Comparison of ENCODE assay signal across 24 cellular contexts in the genomic region with DNA sequence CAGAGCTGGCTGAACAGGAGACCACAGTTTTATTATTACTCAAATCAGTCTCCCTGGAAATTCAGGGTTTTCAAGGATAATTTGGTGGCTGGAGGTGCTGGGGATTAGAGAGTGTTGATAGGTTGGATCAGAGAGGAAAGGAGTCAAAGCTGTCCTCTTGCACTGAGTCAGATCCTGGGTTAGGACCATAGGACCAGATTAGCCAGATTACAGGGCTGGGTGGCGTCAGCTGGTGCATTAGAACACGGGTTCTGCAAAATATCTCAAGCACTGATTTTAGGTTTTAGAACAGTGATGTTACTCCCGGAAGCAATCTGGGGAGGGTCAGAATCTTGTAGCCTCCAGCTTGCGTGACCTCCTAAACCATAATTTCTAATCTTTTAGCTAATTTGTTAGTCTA. TPM values are rescaled to one million over a fixed set of nuclear protein-coding genes. Genes with fewer than 3 reads are reported as not detected.
A peak's percentile ranks its signal among the peaks of the same experiment; 100 is the strongest.
DNase-seq lines count a peak whose midpoint lies in the region; ATAC-seq and TF ChIP-seq lines count a peak whose summit lies in the region.
"Had no signal": no experiment of that assay in that cellular context is flagged by ENCODE, and none has a peak within 500 bp of the region (broad histone marks: within the 10 kb centered on the region; RNA-seq: fewer than 3 reads in every experiment).

No MANE protein-coding gene starts in this region.

- H3K27me3 Mint-ChIP-seq in activated CD4-positive, alpha-beta T cell treated with anti-CD3 and anti-CD28 coated beads for 36 hours: no peaks in the 10 kb centered on the region
- no peaks in the 10 kb centered on the region for H3K27me3 Mint-ChIP-seq in naive thymus-derived CD4-positive, alpha-beta T cell

- peaks cover 53% of the 10 kb centered on the region for H3K4me1 ChIP-seq in DND-41 (ENCODE audit: insufficient read depth, low read length)
- H3K4me1 ChIP-seq in naive thymus-derived CD4-positive, alpha-beta T cell (ENCODE audit: control insufficient read depth in 2 of 2, insufficient read depth in 2 of 2, low read length in 2 of 2): peaks cover 15 to 44% of the 10 kb centered on the region in 2 donors
- H3K4me1 ChIP-seq: prostate gland, SJCRH30 had no signal

- POLR2A ChIA-PET in activated CD4-positive, alpha-beta T cell treated with anti-CD3 and anti-CD28 coated beads for 36 hours (lab: Charles Lee): interaction anchor here (0.7 to 1.8 kb wide), 3 partner anchors 35 to 96 kb away, joined by 4 to 7 read pairs (median 4); no protein-coding TSS in a partner anchor
- POLR2A ChIA-PET in naive thymus-derived CD4-positive, alpha-beta T cell (lab: Charles Lee): interaction anchor here (0.9 to 4.1 kb wide), 13 partner anchors 10 to 97 kb away, joined by 3 to 21 read pairs (median 6); no protein-coding TSS in a partner anchor
- POLR2A ChIA-PET in HEK293T (lab: Yijun Ruan, JAX): interaction anchor here (1.6 kb wide), 1 partner anchor 10 kb away, joined by 3 read pairs; no protein-coding TSS in a partner anchor

- peak; percentile 24 for ATAC-seq in activated CD4-positive, alpha-beta T cell treated with anti-CD3 and anti-CD28 coated beads for 36 hours
- no peak for ATAC-seq in DND-41 (ENCODE audit: insufficient read depth, low read depth)
- no peak for ATAC-seq in naive thymus-derived CD4-positive, alpha-beta T cell
- no peak for ATAC-seq in GM19035 (IDR thresholded peaks at IDR 0.05; ENCODE audit: unreplicated experiment)
- ATAC-seq: gastrocnemius medialis, Panc1 had no signal

- intact Hi-C loops in activated CD4-positive, alpha-beta T cell treated with anti-CD3 and anti-CD28 coated beads for 36 hours (cut with DNase I, micrococcal nuclease): loop anchor here (5.0 kb wide), 3 partner anchors 93 to 137 kb away; no protein-coding TSS in a partner anchor
- intact Hi-C loops in naive thymus-derived CD4-positive, alpha-beta T cell (cut with micrococcal nuclease): no loop called here

- H3K4me1 Mint-ChIP-seq in activated CD4-positive, alpha-beta T cell treated with anti-CD3 and anti-CD28 coated beads for 36 hours: peaks cover 73% of the 10 kb centered on the region
- H3K4me1 Mint-ChIP-seq in naive thymus-derived CD4-positive, alpha-beta T cell: peaks cover 37 to 92% (median 76%) of the 10 kb centered on the region in 7 donors

- H3K27ac Mint-ChIP-seq in activated CD4-positive, alpha-beta T cell treated with anti-CD3 and anti-CD28 coated beads for 36 hours: peak overlapping the region; percentile 23
- peak overlapping the region in 8 of 9 donors; percentile 10 to 99 (median 78) for H3K27ac Mint-ChIP-seq in naive thymus-derived CD4-positive, alpha-beta T cell

- peak; percentile 53 for DNase-seq in activated CD4-positive, alpha-beta T cell treated with anti-CD3 and anti-CD28 coated beads for 36 hours
- DNase-seq in activated CD4-positive, alpha-beta T cell treated with anti-CD3 and anti-CD28 coated beads, Interleukin-2, amount 50 U/mL, for 4 hours: no peak
- no peak for DNase-seq in DND-41
- peak; percentile 55 for DNase-seq in activated CD8-positive, alpha-beta memory T cell treated with anti-CD3 and anti-CD28 coated beads, Interleukin-2, amount 50 U/mL, for 48 hours
- DNase-seq in naive thymus-derived CD4-positive, alpha-beta T cell: peak in 1 of 9 donors; percentile 20
- DNase-seq in cerebellum (ENCODE audit: low spot score): no peak
- DNase-seq in HEK293T (ENCODE audit: extremely low spot score): no peak
- DNase-seq: 8988T; activated naive CD4-positive, alpha-beta T cell treated with anti-CD3 and anti-CD28 coated beads, Interleukin-2, amount 50 U/mL, for 16 hours; AML-193; Caco-2; effector CD4-positive, alpha-beta T cell; gastrocnemius medialis; H7; mammary epithelial cell; NCI-H1092 treated with DMSO at 0.1 percent for 48 hours; NCI-H2029 treated with DMSO at 0.1 percent for 48 hours; NCI-H345; SJCRH30; stimulated activated CD4-positive, alpha-beta T cell treated with anti-CD3 and anti-CD28 coated beads, Interleukin-2, amount 100 ng/mL, for 48 hours had no signal

- peak overlapping the region; percentile 90 for H3K4me3 Mint-ChIP-seq in activated CD4-positive, alpha-beta T cell treated with anti-CD3 and anti-CD28 coated beads for 36 hours
- H3K4me3 Mint-ChIP-seq in naive thymus-derived CD4-positive, alpha-beta T cell: peak overlapping the region in 3 of 10 donors; percentile 15 to 98 (median 38)

- H3K27ac ChIP-seq in DND-41 (ENCODE audit: low read length): no peak overlapping the region
- no peak overlapping the region for H3K27ac ChIP-seq in naive thymus-derived CD4-positive, alpha-beta T cell (ENCODE audit: low read depth, low read length)
- H3K27ac ChIP-seq: gastrocnemius medialis, prostate gland, SJCRH30 had no signal

- H3K4me2 ChIP-seq in DND-41 (ENCODE audit: insufficient read depth, low read length): peak overlapping the region; percentile 90; the same call in 1 of the 2 replicates
- H3K4me2 ChIP-seq: smooth muscle cell had no signal

- no peaks in the 10 kb centered on the region for H3K27me3 ChIP-seq in DND-41 (ENCODE audit: insufficient read depth, low read length, poor library complexity)
- H3K27me3 ChIP-seq in naive thymus-derived CD4-positive, alpha-beta T cell (ENCODE audit: control insufficient read depth in 2 of 2, insufficient read depth in 2 of 2, low read length in 2 of 2): no peaks in the 10 kb centered on the region
- H3K27me3 ChIP-seq: gastrocnemius medialis, SJCRH30 had no signal

- H3K36me3 ChIP-seq in DND-41 (ENCODE audit: insufficient read depth, low read length): no peaks in the 10 kb centered on the region; the same call in 1 of the 2 replicates
- peaks cover 0 to 6% (median 0%) of the 10 kb centered on the region in 3 experiments for H3K36me3 ChIP-seq in naive thymus-derived CD4-positive, alpha-beta T cell (ENCODE audit: control insufficient read depth in 2 of 3, insufficient read depth in 3 of 3, low read length in 3 of 3)
- H3K36me3 ChIP-seq: gastrocnemius medialis, prostate gland, SJCRH30 had no signal

- no peaks in the 10 kb centered on the region for H3K9me3 ChIP-seq in DND-41 (ENCODE audit: insufficient read depth, low read length, severe bottlenecking)
- H3K9me3 ChIP-seq in naive thymus-derived CD4-positive, alpha-beta T cell (ENCODE audit: control insufficient read depth in 2 of 3, low read length in 3 of 3): no peaks in the 10 kb centered on the region
- H3K9me3 ChIP-seq: Caco-2, gastrocnemius medialis, prostate gland, SJCRH30 had no signal

- CTCF ChIA-PET in activated CD4-positive, alpha-beta T cell treated with anti-CD3 and anti-CD28 coated beads for 36 hours (lab: Charles Lee): interaction anchor here (0.8 to 3.9 kb wide), 8 partner anchors 33 to 117 kb away, joined by 3 to 20 read pairs (median 4); no protein-coding TSS in a partner anchor
- CTCF ChIA-PET in naive thymus-derived CD4-positive, alpha-beta T cell (lab: Charles Lee): interaction anchor here (2.0 kb wide), 1 partner anchor 97 kb away, joined by 5 read pairs; no protein-coding TSS in a partner anchor
- CTCF ChIA-PET in HEK293T (lab: Yijun Ruan, JAX): interaction anchor here (1.2 kb wide), 1 partner anchor 35 kb away, joined by 3 read pairs; no protein-coding TSS in a partner anchor

- H3K9ac ChIP-seq in DND-41 (ENCODE audit: low read depth, low read length): no peak overlapping the region

- H2AFZ ChIP-seq in DND-41 (ENCODE audit: low read depth, low read length): no peak overlapping the region

- no peaks in the 10 kb centered on the region for H4K20me1 ChIP-seq in DND-41 (ENCODE audit: insufficient read depth, low read length)

- no peak overlapping the region for H3K4me3 ChIP-seq in DND-41 (ENCODE audit: low read depth in 1 of 2, low read length in 2 of 2)
- no peak overlapping the region for H3K4me3 ChIP-seq in naive thymus-derived CD4-positive, alpha-beta T cell (ENCODE audit: low read length)
- H3K4me3 ChIP-seq: gastrocnemius medialis, prostate gland, SJCRH30, smooth muscle cell had no signal

- H3K36me3 Mint-ChIP-seq in activated CD4-positive, alpha-beta T cell treated with anti-CD3 and anti-CD28 coated beads for 36 hours (ENCODE audit: low read depth): peaks cover 27% of the 10 kb centered on the region
- peaks cover 0 to 26% (median 0%) of the 10 kb centered on the region in 5 donors for H3K36me3 Mint-ChIP-seq in naive thymus-derived CD4-positive, alpha-beta T cell

- no peak for TF ChIP-seq CTCF in DND-41 (IDR thresholded peaks at IDR 0.05; ENCODE audit: borderline replicate concordance, extremely low read depth, low read length, poor library complexity, severe bottlenecking)

- peaks cover 2% of the 10 kb centered on the region for H3K9me3 Mint-ChIP-seq in activated CD4-positive, alpha-beta T cell treated with anti-CD3 and anti-CD28 coated beads for 36 hours (ENCODE audit: low read depth)
- peaks cover 0 to 4% (median 0%) of the 10 kb centered on the region in 11 donors for H3K9me3 Mint-ChIP-seq in naive thymus-derived CD4-positive, alpha-beta T cell

- H3K79me2 ChIP-seq in DND-41 (ENCODE audit: insufficient read depth, low read length): peaks cover 34% of the 10 kb centered on the region

TF ChIP-seq in HEK293T, 16 proteins besides CTCF, POLR2A, EP300 and RAD21 (continues in another document):
- TF ChIP-seq SUZ12 (IDR thresholded peaks at IDR 0.05) (no peak), LEF1 (IDR thresholded peaks at IDR 0.05; ENCODE audit: borderline replicate concordance) (no peak), TARDBP (IDR thresholded peaks at IDR 0.05) (no peak), FOXA1 (IDR thresholded peaks at IDR 0.05) (no peak), L3MBTL2 (conservative IDR thresholded peaks at IDR 0.05) (no peak), CTBP1 (IDR thresholded peaks at IDR 0.05; ENCODE audit: borderline replicate concordance) (no peak), HDGF (IDR thresholded peaks at IDR 0.05; ENCODE audit: borderline replicate concordance) (no peak), NFRKB (IDR thresholded peaks at IDR 0.05) (no peak)
- TF ChIP-seq, protein P1, sequence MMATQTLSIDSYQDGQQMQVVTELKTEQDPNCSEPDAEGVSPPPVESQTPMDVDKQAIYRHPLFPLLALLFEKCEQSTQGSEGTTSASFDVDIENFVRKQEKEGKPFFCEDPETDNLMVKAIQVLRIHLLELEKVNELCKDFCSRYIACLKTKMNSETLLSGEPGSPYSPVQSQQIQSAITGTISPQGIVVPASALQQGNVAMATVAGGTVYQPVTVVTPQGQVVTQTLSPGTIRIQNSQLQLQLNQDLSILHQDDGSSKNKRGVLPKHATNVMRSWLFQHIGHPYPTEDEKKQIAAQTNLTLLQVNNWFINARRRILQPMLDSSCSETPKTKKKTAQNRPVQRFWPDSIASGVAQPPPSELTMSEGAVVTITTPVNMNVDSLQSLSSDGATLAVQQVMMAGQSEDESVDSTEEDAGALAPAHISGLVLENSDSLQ (IDR thresholded peaks at IDR 0.05): no peak

RNA-seq across cellular contexts. Expression of gene NSMCE1, which starts 1.8 kb away (rescaled TPM):
- total RNA-seq in activated CD4-positive, alpha-beta T cell treated with anti-CD3 and anti-CD28 coated beads for 36 hours: 100 to 1,000 TPM; 110 to 127 TPM
- 100 to 1,000 TPM in 1 of 5 experiments, 10 to 100 TPM in 4; 45.5 to 106 (median 70.2) TPM for total RNA-seq in naive thymus-derived CD4-positive, alpha-beta T cell
- polyA plus RNA-seq in naive thymus-derived CD4-positive, alpha-beta T cell: 100 to 1,000 TPM; 200 to 220 TPM
- 27.0 TPM for total RNA-seq in cerebellum

RNA-seq across cellular contexts. Expression of gene IL4R, which starts 43.4 kb away (rescaled TPM):
- total RNA-seq in activated CD4-positive, alpha-beta T cell treated with anti-CD3 and anti-CD28 coated beads for 36 hours: 100 to 1,000 TPM; 185 to 229 TPM
- 100 to 1,000 TPM; 158 to 498 (median 198) TPM for total RNA-seq in naive thymus-derived CD4-positive, alpha-beta T cell
- 100 to 1,000 TPM in 1 of 2 donors, 10 to 100 TPM in 1; 99.8 to 128 TPM for polyA plus RNA-seq in naive thymus-derived CD4-positive, alpha-beta T cell
- total RNA-seq in cerebellum: 3.6 TPM

Comparison
In these comparisons a context has a peak if more than half of its experiments do, and no peak if none do; other contexts are left out.
1. DNase-seq: peak in activated CD4-positive, alpha-beta T cell treated with anti-CD3 and anti-CD28 coated beads for 36 hours (single experiment) and activated CD8-positive, alpha-beta memory T cell treated with anti-CD3 and anti-CD28 coated beads, Interleukin-2, amount 50 U/mL, for 48 hours (single experiment); none in activated CD4-positive, alpha-beta T cell treated with anti-CD3 and anti-CD28 coated beads, Interleukin-2, amount 50 U/mL, for 4 hours (0 of 2), DND-41 (single experiment), cerebellum (single experiment) and HEK293T (single experiment).
2. RNA of gene IL4R, which starts 43.4 kb away (total RNA-seq): 185 to 229 TPM in activated CD4-positive, alpha-beta T cell treated with anti-CD3 and anti-CD28 coated beads for 36 hours and 158 to 498 TPM in naive thymus-derived CD4-positive, alpha-beta T cell; 3.6 TPM in cerebellum (single experiment); every median in the first group is over 10 times any median in the second.
3. intact Hi-C loops: an anchor here in activated CD4-positive, alpha-beta T cell treated with anti-CD3 and anti-CD28 coated beads for 36 hours (5.0 kb wide); none called in naive thymus-derived CD4-positive, alpha-beta T cell.